In the genomic region with DNA sequence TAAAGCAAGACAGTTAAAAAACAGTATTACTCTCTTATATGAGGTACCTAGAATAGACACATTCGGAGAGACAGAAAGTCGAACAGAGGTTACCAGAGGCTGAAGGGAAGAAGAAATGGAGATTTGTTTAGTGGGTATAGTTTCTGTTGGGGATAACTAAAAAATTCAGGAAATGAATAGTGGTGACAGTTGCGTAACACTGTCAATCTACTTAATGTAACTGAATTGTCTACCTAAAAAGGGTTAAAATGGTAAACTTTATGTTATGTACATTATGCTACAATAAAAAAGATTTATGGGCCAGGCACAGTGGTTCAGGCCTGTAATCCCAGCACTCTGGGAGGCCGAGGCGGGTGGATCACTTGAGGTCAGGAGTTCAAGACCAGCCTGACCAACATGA, we compare ENCODE assay signal across 22 cellular contexts. TPM values are rescaled to one million over a fixed set of nuclear protein-coding genes. Genes with fewer than 3 reads are reported as not detected.
"Had no signal": no experiment of that assay in that cellular context is flagged by ENCODE, and none has a peak within 500 bp of the region (broad histone marks: within the 10 kb centered on the region; RNA-seq: fewer than 3 reads in every experiment).

No MANE protein-coding gene starts in this region.

- H3K4me1 Mint-ChIP-seq: activated CD4-positive, alpha-beta T cell treated with anti-CD3 and anti-CD28 coated beads, Interleukin-2, amount 10 ng/mL, durations not matched to agents 7 days and 5 days; brain had no signal

- FAIRE-seq: colon had no signal

- H3K4me3 Mint-ChIP-seq: activated CD4-positive, alpha-beta T cell treated with anti-CD3 and anti-CD28 coated beads, Interleukin-2, amount 10 ng/mL, durations not matched to agents 7 days and 5 days; brain; naive thymus-derived CD8-positive, alpha-beta T cell had no signal

- H3K9me3 Mint-ChIP-seq: naive thymus-derived CD8-positive, alpha-beta T cell had no signal

- H3K4me1 ChIP-seq: lower lobe of right lung, parathyroid adenoma, tibial nerve, uterus had no signal

- H3K27me3 Mint-ChIP-seq: activated CD4-positive, alpha-beta T cell treated with anti-CD3 and anti-CD28 coated beads, Interleukin-2, amount 10 ng/mL, durations not matched to agents 7 days and 5 days; brain; naive thymus-derived CD8-positive, alpha-beta T cell had no signal

- H2AFZ ChIP-seq: hepatocyte, parathyroid adenoma had no signal

- H3K9me3 ChIP-seq: lower lobe of right lung, spleen, tibial nerve, uterus had no signal

- H3K27ac ChIP-seq: dorsolateral prefrontal cortex, foreskin keratinocyte, hepatocyte, lower lobe of right lung, parathyroid adenoma, spleen, tibial nerve, uterus had no signal

- ATAC-seq: activated CD4-positive, CD25-positive, alpha-beta regulatory T cell treated with anti-CD3 and anti-CD28 coated beads, Interleukin-2, amount 50 U/mL, for 24 hours; foreskin keratinocyte; lower lobe of right lung; naive thymus-derived CD8-positive, alpha-beta T cell had no signal

- H3K9ac ChIP-seq: parathyroid adenoma had no signal

- H3K4me2 ChIP-seq: hepatocyte had no signal

- H3K27ac Mint-ChIP-seq: activated CD4-positive, alpha-beta T cell treated with anti-CD3 and anti-CD28 coated beads, Interleukin-2, amount 10 ng/mL, durations not matched to agents 7 days and 5 days had no signal

- H3K4me3 ChIP-seq: dorsolateral prefrontal cortex, hepatocyte, lower lobe of right lung, spleen, tibial nerve, uterus had no signal

- H3K36me3 ChIP-seq: uterus had no signal

- H3K79me2 ChIP-seq: parathyroid adenoma had no signal

- DNase-seq: activated CD4-positive, alpha-beta T cell treated with anti-CD3 and anti-CD28 coated beads, Interleukin-2, amount 10 ng/mL, durations not matched to agents 7 days and 5 days; activated CD8-positive, alpha-beta memory T cell treated with anti-CD3 and anti-CD28 coated beads for 24 hours; activated CD8-positive, alpha-beta memory T cell treated with anti-CD3 and anti-CD28 coated beads, Interleukin-2, amount 50 U/mL, for 48 hours; activated gamma-delta T cell; anterior cingulate cortex; caudate nucleus; dorsolateral prefrontal cortex; foreskin keratinocyte; lower lobe of right lung; naive thymus-derived CD8-positive, alpha-beta T cell; spleen; stimulated activated naive CD4-positive, alpha-beta T cell; T-helper 1 cell; uterus had no signal

- H3K27me3 ChIP-seq: dorsolateral prefrontal cortex, foreskin keratinocyte, hepatocyte, spleen, tibial nerve, uterus had no signal

RNA-seq across cellular contexts. Expression of a gene that starts 30.6 kb away (rescaled TPM):
- total RNA-seq: fibroblast of lung, foreskin keratinocyte, mesenteric fat pad had no signal
- polyA plus RNA-seq: fibroblast of lung, foreskin keratinocyte had no signal
